Comparison of ENCODE assay signal across 8 cellular contexts in genomic region chr12:56334490-56334793, GRCh38. TPM values are rescaled to one million over a fixed set of nuclear protein-coding genes. Genes with fewer than 3 reads are reported as not detected.
DNase-seq lines count a peak whose midpoint lies in the region; ATAC-seq and TF ChIP-seq lines count a peak whose summit lies in the region.

No MANE protein-coding gene starts in this region.

- no peaks in the 10 kb centered on the region for H3K36me3 ChIP-seq in duodenal mucosa (ENCODE audit: control insufficient read depth in 1 of 2, insufficient read depth in 2 of 2, low read length in 2 of 2)

- TF ChIP-seq CTCF in AG10803 (conservative IDR thresholded peaks at IDR 0.05; ENCODE audit: low read length) (no peak), LNCaP clone FGC (IDR thresholded peaks at IDR 0.05; ENCODE audit: control insufficient read depth, extremely low read depth, insufficient read depth) (no peak)

- peaks cover 36 to 37% of the 10 kb centered on the region in 2 donors for H3K4me1 Mint-ChIP-seq in natural killer cell treated with Interleukin-12 subunit alpha and Interleukin-12 subunit beta and Interleukin-15 and Interleukin-18, amount 100 ng/mL, for 72 hours (ENCODE audit: low read depth in 2 of 2)

- no peaks in the 10 kb centered on the region for H3K9me3 ChIP-seq in duodenal mucosa (ENCODE audit: control insufficient read depth in 1 of 2, low read length in 2 of 2)

- peaks cover 11 to 15% of the 10 kb centered on the region in 2 donors for H3K4me1 ChIP-seq in duodenal mucosa (ENCODE audit: control insufficient read depth in 1 of 2, insufficient read depth in 2 of 2, low read length in 2 of 2)

- no peaks in the 10 kb centered on the region for H3K27me3 Mint-ChIP-seq in natural killer cell treated with Interleukin-12 subunit alpha and Interleukin-12 subunit beta and Interleukin-15 and Interleukin-18, amount 100 ng/mL, for 72 hours

- no peaks in the 10 kb centered on the region for H3K9me3 Mint-ChIP-seq in natural killer cell treated with Interleukin-12 subunit alpha and Interleukin-12 subunit beta and Interleukin-15 and Interleukin-18, amount 100 ng/mL, for 72 hours

- H3K4me3 ChIP-seq in AG10803 (ENCODE audit: low read length) (peak overlapping the region; percentile 78), LNCaP clone FGC (ENCODE audit: low read depth, low read length) (peak overlapping the region; percentile 95), duodenal mucosa (ENCODE audit: low read depth in 1 of 2, low read length in 2 of 2) (peak overlapping the region; percentile 87 to 90)

- peak overlapping the region; percentile 91 to 93 for H3K9ac ChIP-seq in duodenal mucosa (ENCODE audit: low read depth in 1 of 2, low read length in 2 of 2)

- no peaks in the 10 kb centered on the region for H3K36me3 Mint-ChIP-seq in natural killer cell treated with Interleukin-12 subunit alpha and Interleukin-12 subunit beta and Interleukin-15 and Interleukin-18, amount 100 ng/mL, for 72 hours

- no peak for ATAC-seq in natural killer cell treated with Interleukin-12 subunit alpha and Interleukin-12 subunit beta and Interleukin-15 and Interleukin-18, amount 100 ng/mL, for 72 hours
- no peak for ATAC-seq in HG02840 (IDR thresholded peaks at IDR 0.05; ENCODE audit: low FRiP score, unreplicated experiment)
- ATAC-seq in GM21515 (IDR thresholded peaks at IDR 0.05; ENCODE audit: unreplicated experiment), result no peak

- no peaks in the 10 kb centered on the region for H3K27me3 ChIP-seq in duodenal mucosa (ENCODE audit: control insufficient read depth in 1 of 2, insufficient read depth in 2 of 2, low read length in 2 of 2)

- DNase-seq in AG10803 (ENCODE audit: low read depth) (no peak), LNCaP clone FGC (ENCODE audit: low read depth) (no peak), DMS79 (lab: John Stamatoyannopoulos, UW) (no peak)
- DNase-seq in natural killer cell treated with Interleukin-12 subunit alpha and Interleukin-12 subunit beta and Interleukin-15 and Interleukin-18, amount 100 ng/mL, for 72 hours (ENCODE audit: low spot score), result no peak
- DNase-seq in activated CD4-positive, alpha-beta T cell treated with anti-CD3 and anti-CD28 coated beads, Interleukin-2, amount 50 U/mL, for 1 hour, result no peak

- peak overlapping the region; percentile 80 for H3K27ac ChIP-seq in duodenal mucosa (ENCODE audit: low read depth, low read length)

- H3K27ac Mint-ChIP-seq in natural killer cell treated with Interleukin-12 subunit alpha and Interleukin-12 subunit beta and Interleukin-15 and Interleukin-18, amount 100 ng/mL, for 72 hours, result peak overlapping the region; percentile 100

- peak overlapping the region; percentile 94 for H3K4me3 Mint-ChIP-seq in natural killer cell treated with Interleukin-12 subunit alpha and Interleukin-12 subunit beta and Interleukin-15 and Interleukin-18, amount 100 ng/mL, for 72 hours

RNA-seq across cellular contexts. Expression of gene PAN2, which starts 0.6 kb away (rescaled TPM):
- total RNA-seq in natural killer cell treated with Interleukin-12 subunit alpha and Interleukin-12 subunit beta and Interleukin-15 and Interleukin-18, amount 100 ng/mL, for 72 hours, result 10 to 100 TPM; 22.8 to 42.8 TPM

RNA-seq across cellular contexts. Expression of gene IL23A, which starts 4.2 kb away (rescaled TPM):
- total RNA-seq in natural killer cell treated with Interleukin-12 subunit alpha and Interleukin-12 subunit beta and Interleukin-15 and Interleukin-18, amount 100 ng/mL, for 72 hours, result 1 to 10 TPM in 1 of 2 donors, under 1 TPM in 1; 0.84 to 1.3 TPM

RNA-seq across cellular contexts. Expression of gene CNPY2, which starts 18.7 kb away (rescaled TPM):
- 100 to 1,000 TPM; 132 to 162 TPM for total RNA-seq in natural killer cell treated with Interleukin-12 subunit alpha and Interleukin-12 subunit beta and Interleukin-15 and Interleukin-18, amount 100 ng/mL, for 72 hours

RNA-seq across cellular contexts. Expression of gene STAT2, which starts 25.5 kb away (rescaled TPM):
- 100 to 1,000 TPM in 1 of 2 donors, 10 to 100 TPM in 1; 97.7 to 104 TPM for total RNA-seq in natural killer cell treated with Interleukin-12 subunit alpha and Interleukin-12 subunit beta and Interleukin-15 and Interleukin-18, amount 100 ng/mL, for 72 hours

RNA-seq across cellular contexts. Expression of gene APOF, which starts 28.2 kb away (rescaled TPM):
- not detected for total RNA-seq in natural killer cell treated with Interleukin-12 subunit alpha and Interleukin-12 subunit beta and Interleukin-15 and Interleukin-18, amount 100 ng/mL, for 72 hours
